ENCODE assay signal across 8 cellular contexts in genomic region chr22:41301085-41302015, GRCh38. TPM values are rescaled to one million over a fixed set of nuclear protein-coding genes. Genes with fewer than 3 reads are reported as not detected.
DNase-seq lines count a peak whose midpoint lies in the region; ATAC-seq and TF ChIP-seq lines count a peak whose summit lies in the region.

TSS of gene ZC3H7B (plus strand) at chr22:41301525. CDS start at chr22:41320661, 19,136 bp downstream.

- intact Hi-C loops in transverse colon (cut with DNase I; ENCODE audit: low total_unique reads), result no loop called here

- in situ Hi-C loops in transverse colon (cut with MboI; ENCODE audit: low pct_ligation_motif_present in 1 of 4, low pct_unique_long_range_greater_than_20kb in 1 of 4, low sequenced_read_pairs in 3 of 4), result no loop called here

- ATAC-seq in HG02571 (IDR thresholded peaks at IDR 0.05; ENCODE audit: unreplicated experiment), result peak; percentile 83

- TF ChIP-seq POLR2A in GM10847 (IDR thresholded peaks at IDR 0.05; ENCODE audit: extremely low read depth, insufficient read length) (peak; percentile 82), NB4 (IDR thresholded peaks at IDR 0.05; ENCODE audit: extremely low read depth, insufficient read length) (peak; percentile 79), transverse colon (IDR thresholded peaks at IDR 0.05) (peak; percentile 62)

- peak within 1 kb of the TSS; percentile 86 for H3K27ac ChIP-seq in cardiac muscle cell
- H3K27ac ChIP-seq in transverse colon, result peak within 1 kb of the TSS; percentile 85 to 90 (median 88)

- H3K9me3 ChIP-seq in cardiac muscle cell (ENCODE audit: low read depth), result no peaks in the 10 kb centered on the region
- H3K9me3 ChIP-seq in transverse colon, result no peaks in the 10 kb centered on the region

- 0 to 1% methylated on average over 8 to 73 of the region's 74 CpGs for WGBS in transverse colon (ENCODE audit: low coverage in 1 of 2), 2 donors

- peaks cover 8% of the 10 kb centered on the region for H3K4me1 ChIP-seq in cardiac muscle cell (ENCODE audit: low read depth)
- peaks cover 4 to 26% (median 14%) of the 10 kb centered on the region in 4 donors for H3K4me1 ChIP-seq in transverse colon

- H3K4me3 ChIP-seq in NB4 (ENCODE audit: low read depth, low read length), result peak within 1 kb of the TSS; percentile 73
- H3K4me3 ChIP-seq in cardiac muscle cell, result peak within 1 kb of the TSS; percentile 89
- peak within 1 kb of the TSS; percentile 35 to 90 (median 90) for H3K4me3 ChIP-seq in transverse colon

- TF ChIP-seq CTCF in NB4 (IDR thresholded peaks at IDR 0.05; ENCODE audit: low read depth, low read length), result peak; percentile 30
- peak; percentile 56 for TF ChIP-seq CTCF in cardiac muscle cell (IDR thresholded peaks at IDR 0.05; ENCODE audit: low read depth, low read length)
- TF ChIP-seq CTCF in transverse colon (IDR thresholded peaks at IDR 0.05), result peak; percentile 45 to 61 (median 57)

- peak; percentile 86 for DNase-seq in NB4 (ENCODE audit: low read depth)
- peak; percentile 7 to 74 for DNase-seq in SW 1271 (lab: John Stamatoyannopoulos, UW)
- DNase-seq in activated naive CD8-positive, alpha-beta T cell treated with anti-CD3 and anti-CD28 coated beads, Interleukin-2, amount 50 U/mL, for 16 hours (ENCODE audit: low read depth, low spot score), result peak; percentile 68
- DNase-seq in cardiac muscle cell (ENCODE audit: low read depth in 1 of 2, low spot score in 1 of 2), result peak; percentile 82 to 89
- DNase-seq in pons (ENCODE audit: low spot score), result peak; percentile 80
- DNase-seq in transverse colon, result peak; percentile 87

- TF ChIP-seq EP300 in transverse colon (IDR thresholded peaks at IDR 0.05; ENCODE audit: low read depth), result no peak

- H3K27me3 ChIP-seq in cardiac muscle cell, result no peaks in the 10 kb centered on the region
- no peaks in the 10 kb centered on the region for H3K27me3 ChIP-seq in transverse colon

- H3K36me3 ChIP-seq in cardiac muscle cell, result no peaks in the 10 kb centered on the region
- H3K36me3 ChIP-seq in transverse colon, result no peaks in the 10 kb centered on the region

RNA-seq across cellular contexts. Expression of gene ZC3H7B, which starts in this region (rescaled TPM):
- total RNA-seq in cardiac muscle cell (57.6 and 65.9 TPM in 2 replicates), transverse colon (10 to 100 TPM; 29.5 to 43.6 (median 35.7) TPM)
- 7.2 and 7.4 TPM in 2 replicates for polyA plus RNA-seq in cardiac muscle cell

Comparison
In these comparisons a context has a peak if more than half of its experiments do, and no peak if none do; other contexts are left out.
1. Peak in every context shown above with its lines: DNase-seq, ATAC-seq, H3K4me3 ChIP-seq and H3K27ac ChIP-seq.